In the genomic region with DNA sequence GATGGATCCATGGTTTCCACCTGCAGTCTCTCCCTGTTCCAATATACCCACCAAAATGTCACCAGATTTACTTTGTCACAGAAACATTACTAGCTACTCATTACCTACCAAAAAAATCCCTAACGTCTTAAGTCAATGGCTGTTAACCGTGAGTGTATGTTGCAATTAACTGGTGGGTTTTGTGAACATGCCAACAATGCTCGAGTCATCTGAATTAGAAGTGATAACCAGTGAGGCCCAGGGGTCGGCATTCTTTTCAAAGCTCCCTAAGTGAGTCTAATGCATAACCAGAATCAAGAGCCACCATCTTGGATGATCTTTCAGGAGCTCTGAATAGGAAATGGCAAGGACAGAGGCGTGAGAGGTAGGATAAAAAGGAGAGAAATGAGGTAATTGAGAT, we compare ENCODE assay signal across 26 cellular contexts.
"Had no signal": no experiment of that assay in that cellular context is flagged by ENCODE, and none has a peak within 500 bp of the region (broad histone marks: within the 10 kb centered on the region; RNA-seq: fewer than 3 reads in every experiment).

No MANE protein-coding gene starts in this region.

- H3K27ac ChIP-seq: cardiac muscle cell, pancreas, right lobe of liver, stomach, suprapubic skin, tibial nerve had no signal

- H3K27me3 ChIP-seq: adrenal gland, cardiac muscle cell, pancreas, right lobe of liver, stomach, suprapubic skin, tibial nerve, uterus had no signal

- H3K36me3 ChIP-seq: adrenal gland, cardiac muscle cell, pancreas, right lobe of liver, stomach, suprapubic skin, tibial nerve, uterus had no signal

- H3K9me3 Mint-ChIP-seq: activated T-cell treated with anti-CD3 and anti-CD28 coated beads, Interleukin-2, amount 50 U/mL, for 24 hours; activated T-helper 2 cell treated with anti-CD3 and anti-CD28 coated beads, Interferon-gamma antibody, Interleukin-2, Interleukin-4, amounts not matched to agents 10 μg/mL and 5 μg/mL and 100 μg/mL, durations not matched to agents 14 hours and 24 hours and 36 hours; endodermal cell; stimulated activated memory B cell treated with anti-CD40 and anti-IgM and Interleukin-4, amounts not matched to agents 10 μg/mL and 1 μg/mL and 100 μg/mL, for 72 hours had no signal

- H3K9me3 ChIP-seq: adrenal gland, pancreas, right lobe of liver, stomach, suprapubic skin, tibial nerve, uterus had no signal

- FAIRE-seq: pancreas, small intestine, TTC549 had no signal

- H3K4me3 Mint-ChIP-seq: activated naive CD8-positive, alpha-beta T cell; activated T-cell treated with anti-CD3 and anti-CD28 coated beads, Interleukin-2, amount 50 U/mL, for 24 hours; endodermal cell; immature natural killer cell; natural killer cell; stimulated activated memory B cell treated with anti-CD40 and anti-IgM and Interleukin-4, amounts not matched to agents 10 μg/mL and 1 μg/mL and 100 μg/mL, for 72 hours had no signal

- DNase-seq: activated CD4-positive, alpha-beta T cell treated with anti-CD3 and anti-CD28 coated beads for 1 hour; activated naive CD4-positive, alpha-beta T cell; activated T-cell treated with anti-CD3 and anti-CD28 coated beads, Interleukin-2, amount 50 U/mL, for 24 hours; adrenal gland; cortex of kidney; endodermal cell; foreskin melanocyte; immature natural killer cell; left ventricle myocardium superior; mammary epithelial cell; midbrain; natural killer cell; pancreas; right lobe of liver; small intestine; stimulated activated CD4-positive, alpha-beta T cell treated with anti-CD3 and anti-CD28 coated beads, Interleukin-15, amount 100 ng/mL, for 24 hours; stomach; T-helper 1 cell; uterus had no signal

- H3K36me3 Mint-ChIP-seq: activated naive CD8-positive, alpha-beta T cell; immature natural killer cell; natural killer cell; stimulated activated memory B cell treated with anti-CD40 and anti-IgM and Interleukin-4, amounts not matched to agents 10 μg/mL and 1 μg/mL and 100 μg/mL, for 72 hours had no signal

- H3K4me1 ChIP-seq: pancreas had no signal

- H3K4me3 ChIP-seq: adrenal gland, cardiac muscle cell, pancreas, right lobe of liver, stomach, suprapubic skin, tibial nerve, uterus had no signal

- H3K27me3 Mint-ChIP-seq: activated naive CD8-positive, alpha-beta T cell; activated T-cell treated with anti-CD3 and anti-CD28 coated beads, Interleukin-2, amount 50 U/mL, for 24 hours; stimulated activated memory B cell treated with anti-CD40 and anti-IgM and Interleukin-4, amounts not matched to agents 10 μg/mL and 1 μg/mL and 100 μg/mL, for 72 hours had no signal

- H3K4me1 Mint-ChIP-seq: immature natural killer cell; natural killer cell; stimulated activated memory B cell treated with anti-CD40 and anti-IgM and Interleukin-4, amounts not matched to agents 10 μg/mL and 1 μg/mL and 100 μg/mL, for 72 hours had no signal

- ATAC-seq: natural killer cell; stimulated activated memory B cell treated with anti-CD40 and anti-IgM and Interleukin-4, amounts not matched to agents 10 μg/mL and 1 μg/mL and 100 μg/mL, for 72 hours had no signal

- H3K27ac Mint-ChIP-seq: activated naive CD8-positive, alpha-beta T cell; activated T-cell treated with anti-CD3 and anti-CD28 coated beads, Interleukin-2, amount 50 U/mL, for 24 hours; activated T-helper 2 cell treated with anti-CD3 and anti-CD28 coated beads, Interferon-gamma antibody, Interleukin-2, Interleukin-4, amounts not matched to agents 10 μg/mL and 5 μg/mL and 100 μg/mL, durations not matched to agents 14 hours and 24 hours and 36 hours; endodermal cell; immature natural killer cell; natural killer cell; stimulated activated memory B cell treated with anti-CD40 and anti-IgM and Interleukin-4, amounts not matched to agents 10 μg/mL and 1 μg/mL and 100 μg/mL, for 72 hours had no signal
